ENCODE assay signal across 17 cellular contexts in the genomic region with DNA sequence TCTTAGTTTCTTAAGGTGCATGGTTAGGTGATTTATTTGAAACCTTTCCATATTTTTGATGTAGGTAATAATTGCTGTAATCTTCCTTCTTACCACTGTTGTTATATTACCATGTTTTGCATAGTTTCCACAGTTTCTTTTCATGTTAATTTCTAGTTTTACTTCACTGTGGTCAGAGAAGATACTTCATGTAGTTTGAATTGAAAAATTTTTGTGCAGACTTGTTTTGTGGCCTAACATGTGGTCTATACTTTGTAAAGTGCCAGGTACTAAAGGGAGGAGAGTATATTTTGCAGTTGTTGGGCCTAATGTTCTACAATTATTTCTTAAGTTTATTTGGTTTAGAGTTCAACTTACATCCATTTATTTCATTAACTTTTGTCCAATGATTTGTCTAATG.
"Had no signal": no experiment of that assay in that cellular context is flagged by ENCODE, and none has a peak within 500 bp of the region (broad histone marks: within the 10 kb centered on the region; RNA-seq: fewer than 3 reads in every experiment).

No MANE protein-coding gene starts in this region.

- H3K9me3 Mint-ChIP-seq: nephron progenitor cell had no signal

- H3K27ac Mint-ChIP-seq: nephron progenitor cell had no signal

- H3K4me3 ChIP-seq: heart left ventricle, spleen, tibial artery, upper lobe of left lung, vagina had no signal

- H3K27me3 ChIP-seq: heart left ventricle, neutrophil, spleen, tibial artery, upper lobe of left lung, vagina had no signal

- H3K4me1 Mint-ChIP-seq: nephron progenitor cell had no signal

- ATAC-seq: esophagus mucosa; heart left ventricle; naive thymus-derived CD4-positive, alpha-beta T cell; sciatic nerve had no signal

- H3K27me3 Mint-ChIP-seq: naive thymus-derived CD4-positive, alpha-beta T cell had no signal

- H3K9me3 ChIP-seq: heart left ventricle, neutrophil, spleen, tibial artery, upper lobe of left lung, vagina had no signal

- H3K36me3 ChIP-seq: heart left ventricle, neutrophil, spleen, tibial artery, upper lobe of left lung, vagina had no signal

- H3K4me1 ChIP-seq: heart left ventricle, spleen, tibial artery, upper lobe of left lung, vagina had no signal

- DNase-seq: effector memory CD4-positive, alpha-beta T cell; heart left ventricle; hippocampal formation; kidney glomerular epithelial cell; naive thymus-derived CD4-positive, alpha-beta T cell; nephron progenitor cell; spleen; stimulated activated CD4-positive, alpha-beta T cell treated with anti-CD3 and anti-CD28 coated beads, Interleukin-15, amount 100 ng/mL, for 24 hours; stimulated activated CD4-positive, alpha-beta T cell treated with anti-CD3 and anti-CD28 coated beads, Interleukin-1b, Interleukin-23, amount 100 ng/mL, for 48 hours; stimulated activated CD4-positive, alpha-beta T cell treated with anti-CD3 and anti-CD28 coated beads, Interleukin-4, amount 100 ng/mL, for 24 hours; stimulated activated naive CD4-positive, alpha-beta T cell; tibial artery; upper lobe of left lung had no signal

- H3K4me3 Mint-ChIP-seq: naive thymus-derived CD4-positive, alpha-beta T cell; nephron progenitor cell had no signal

- H3K27ac ChIP-seq: heart left ventricle, neutrophil, spleen, tibial artery, upper lobe of left lung, vagina had no signal
